In genomic region chr21:29719561-29719960, GRCh38 we compare ENCODE assay signal across 19 cellular contexts.
"Had no signal": no experiment of that assay in that cellular context is flagged by ENCODE, and none has a peak within 500 bp of the region (broad histone marks: within the 10 kb centered on the region; RNA-seq: fewer than 3 reads in every experiment).

No MANE protein-coding gene starts in this region.

- DNase-seq: dermis blood vessel endothelial cell; erythroblast; foreskin melanocyte; head of caudate nucleus; kidney; left cardiac atrium; left ventricle myocardium inferior; mesenchymal stem cell; midbrain; nucleus accumbens; ovary; small intestine; stimulated activated CD4-positive, alpha-beta T cell treated with anti-CD3 and anti-CD28 coated beads, Interleukin-12 subunit alpha, Interleukin-12 subunit beta, amount 100 ng/mL, for 4 hours; stimulated activated naive CD4-positive, alpha-beta T cell; stomach; substantia nigra; trophoblast cell had no signal

- H3K27ac Mint-ChIP-seq: natural killer cell treated with Interleukin-12 subunit alpha and Interleukin-12 subunit beta and Interleukin-15 and Interleukin-18, amount 100 ng/mL, for 72 hours had no signal

- H3K36me3 Mint-ChIP-seq: natural killer cell treated with Interleukin-12 subunit alpha and Interleukin-12 subunit beta and Interleukin-15 and Interleukin-18, amount 100 ng/mL, for 72 hours had no signal

- H3K4me3 Mint-ChIP-seq: natural killer cell treated with Interleukin-12 subunit alpha and Interleukin-12 subunit beta and Interleukin-15 and Interleukin-18, amount 100 ng/mL, for 72 hours; neural progenitor cell had no signal

- H3K27me3 Mint-ChIP-seq: natural killer cell treated with Interleukin-12 subunit alpha and Interleukin-12 subunit beta and Interleukin-15 and Interleukin-18, amount 100 ng/mL, for 72 hours had no signal
